Comparison of ENCODE assay signal across 1 cellular context in the genomic region with DNA sequence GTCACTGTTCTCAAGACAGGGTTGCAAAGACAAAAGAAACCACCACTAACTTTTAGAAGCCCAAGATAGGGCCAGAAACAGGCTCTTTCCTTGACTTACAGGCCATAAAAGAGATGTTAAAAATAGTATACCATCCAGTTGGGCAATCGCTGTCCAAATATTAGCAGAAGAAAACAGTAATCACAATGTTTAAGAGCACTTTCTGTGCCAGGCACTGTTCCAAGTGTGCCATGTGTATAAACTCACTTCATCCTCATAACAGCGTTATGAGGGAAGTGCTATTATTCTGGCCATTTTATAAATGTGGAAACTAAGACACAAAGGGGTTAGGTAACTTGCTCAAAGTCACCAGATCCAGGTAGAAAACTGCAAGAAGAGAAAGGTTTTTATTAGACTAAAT.
A peak's percentile ranks its signal among the peaks of the same experiment; 100 is the strongest.
TF ChIP-seq lines count a peak whose summit lies in the region.

No MANE protein-coding gene starts in this region.

TF ChIP-seq in IMR-90, 13 proteins besides CTCF, POLR2A, EP300 and RAD21:
- TF ChIP-seq CEBPB (IDR thresholded peaks at IDR 0.05; ENCODE audit: low read depth, low read length) (peak; percentile 18; the same call in 1 of the 2 replicates), CHD1 (IDR thresholded peaks at IDR 0.05; ENCODE audit: low read depth, low read length) (no peak), NFE2L2 (IDR thresholded peaks at IDR 0.05; ENCODE audit: low read depth, low read length) (no peak)
- TF ChIP-seq, protein P1, sequence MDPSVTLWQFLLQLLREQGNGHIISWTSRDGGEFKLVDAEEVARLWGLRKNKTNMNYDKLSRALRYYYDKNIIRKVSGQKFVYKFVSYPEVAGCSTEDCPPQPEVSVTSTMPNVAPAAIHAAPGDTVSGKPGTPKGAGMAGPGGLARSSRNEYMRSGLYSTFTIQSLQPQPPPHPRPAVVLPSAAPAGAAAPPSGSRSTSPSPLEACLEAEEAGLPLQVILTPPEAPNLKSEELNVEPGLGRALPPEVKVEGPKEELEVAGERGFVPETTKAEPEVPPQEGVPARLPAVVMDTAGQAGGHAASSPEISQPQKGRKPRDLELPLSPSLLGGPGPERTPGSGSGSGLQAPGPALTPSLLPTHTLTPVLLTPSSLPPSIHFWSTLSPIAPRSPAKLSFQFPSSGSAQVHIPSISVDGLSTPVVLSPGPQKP (IDR thresholded peaks at IDR 0.05; ENCODE audit: borderline replicate concordance, low read depth, low read length), result no peak
TF ChIP-seq in IMR-90: peak in this region for 1.
